Comparison of ENCODE assay signal across 14 cellular contexts in genomic region chr21:42844411-42845113, GRCh38. TPM values are rescaled to one million over a fixed set of nuclear protein-coding genes. Genes with fewer than 3 reads are reported as not detected.
A peak's percentile ranks its signal among the peaks of the same experiment; 100 is the strongest.
DNase-seq lines count a peak whose midpoint lies in the region; ATAC-seq and TF ChIP-seq lines count a peak whose summit lies in the region.
"Had no signal": no experiment of that assay in that cellular context is flagged by ENCODE, and none has a peak within 500 bp of the region (broad histone marks: within the 10 kb centered on the region; RNA-seq: fewer than 3 reads in every experiment).

No MANE protein-coding gene starts in this region.

- DNase-seq in activated CD8-positive, alpha-beta memory T cell treated with anti-CD3 and anti-CD28 coated beads, Interleukin-2, amount 10 ng/mL, durations not matched to agents 7 days and 5 days: peak; percentile 36
- DNase-seq in activated CD8-positive, alpha-beta memory T cell treated with anti-CD3 and anti-CD28 coated beads for 24 hours: no peak
- DNase-seq in lung (ENCODE audit: low spot score): peak; percentile 66
- peak; percentile 47 to 80 for DNase-seq in suprapubic skin (ENCODE audit: low spot score in 2 of 2)
- no peak for DNase-seq in A172 (ENCODE audit: low spot score)
- DNase-seq: ACHN; effector memory CD8-positive, alpha-beta T cell; naive thymus-derived CD4-positive, alpha-beta T cell; NCI-H187; OCI-M1; transverse colon had no signal

- CTCF ChIA-PET in activated CD8-positive, alpha-beta memory T cell treated with anti-CD3 and anti-CD28 coated beads, Interleukin-2, amount 10 ng/mL, durations not matched to agents 7 days and 5 days (lab: Charles Lee): interaction anchor here (0.9 kb wide), 1 partner anchor 9 kb away, joined by 3 read pairs; no protein-coding TSS in a partner anchor

- no peak for TF ChIP-seq CTCF in lung (IDR thresholded peaks at IDR 0.05; ENCODE audit: control extremely low read depth, extremely low read depth)
- TF ChIP-seq CTCF in suprapubic skin (IDR thresholded peaks at IDR 0.05): no peak

- no peak overlapping the region for H3K4me3 Mint-ChIP-seq in activated CD8-positive, alpha-beta memory T cell treated with anti-CD3 and anti-CD28 coated beads, Interleukin-2, amount 10 ng/mL, durations not matched to agents 7 days and 5 days
- H3K4me3 Mint-ChIP-seq: effector memory CD8-positive, alpha-beta T cell; naive thymus-derived CD4-positive, alpha-beta T cell had no signal

- H3K27me3 Mint-ChIP-seq in activated CD8-positive, alpha-beta memory T cell treated with anti-CD3 and anti-CD28 coated beads, Interleukin-2, amount 10 ng/mL, durations not matched to agents 7 days and 5 days: no peaks in the 10 kb centered on the region
- H3K27me3 Mint-ChIP-seq: effector memory CD8-positive, alpha-beta T cell; naive thymus-derived CD4-positive, alpha-beta T cell had no signal

- no peak for TF ChIP-seq EP300 in suprapubic skin (IDR thresholded peaks at IDR 0.05)

- H3K4me1 ChIP-seq in lung (ENCODE audit: control insufficient read depth in 2 of 2, insufficient read depth in 2 of 2, low read length in 2 of 2) (peaks cover 0 to 3% of the 10 kb centered on the region in 2 donors), suprapubic skin (peaks cover 4% of the 10 kb centered on the region)
- H3K4me1 ChIP-seq: transverse colon had no signal

- H3K4me3 ChIP-seq in lung (no peak overlapping the region), suprapubic skin (no peak overlapping the region)
- H3K4me3 ChIP-seq: transverse colon had no signal

- no peaks in the 10 kb centered on the region for H3K9me3 Mint-ChIP-seq in activated CD8-positive, alpha-beta memory T cell treated with anti-CD3 and anti-CD28 coated beads, Interleukin-2, amount 10 ng/mL, durations not matched to agents 7 days and 5 days (ENCODE audit: low read depth)

- H3K36me3 ChIP-seq in lung (ENCODE audit: control insufficient read depth in 2 of 2, insufficient read depth in 2 of 2, low read length in 2 of 2): peaks cover 0 to 64% of the 10 kb centered on the region in 2 donors
- peaks cover 85% of the 10 kb centered on the region for H3K36me3 ChIP-seq in suprapubic skin

- H3K4me1 Mint-ChIP-seq in activated CD8-positive, alpha-beta memory T cell treated with anti-CD3 and anti-CD28 coated beads, Interleukin-2, amount 10 ng/mL, durations not matched to agents 7 days and 5 days: peaks cover 2% of the 10 kb centered on the region

- ATAC-seq in activated CD8-positive, alpha-beta memory T cell treated with anti-CD3 and anti-CD28 coated beads, Interleukin-2, amount 10 ng/mL, durations not matched to agents 7 days and 5 days: no peak
- ATAC-seq in lung (ENCODE audit: insufficient read depth, low FRiP score) (peak; percentile 80), HG02588 (IDR thresholded peaks at IDR 0.05; ENCODE audit: unreplicated experiment) (no peak), GM21526 (IDR thresholded peaks at IDR 0.05; ENCODE audit: low FRiP score, unreplicated experiment) (no peak)
- ATAC-seq: effector memory CD8-positive, alpha-beta T cell; naive thymus-derived CD4-positive, alpha-beta T cell had no signal

- TF ChIP-seq POLR2A in suprapubic skin (IDR thresholded peaks at IDR 0.05): no peak

- H3K9me3 ChIP-seq in lung (ENCODE audit: control insufficient read depth in 2 of 2, insufficient read depth in 1 of 2, low read length in 1 of 2) (peaks cover 0 to 1% of the 10 kb centered on the region in 2 donors), suprapubic skin (no peaks in the 10 kb centered on the region)
- H3K9me3 ChIP-seq: transverse colon had no signal

- no peak overlapping the region for H3K27ac Mint-ChIP-seq in activated CD8-positive, alpha-beta memory T cell treated with anti-CD3 and anti-CD28 coated beads, Interleukin-2, amount 10 ng/mL, durations not matched to agents 7 days and 5 days

- WGBS in lung, 2 donors: 74 to 87% methylated on average over 22 of the region's 22 CpGs
- WGBS in suprapubic skin: 73% methylated on average over 19 of the region's 22 CpGs

- peak overlapping the region; percentile 75 for H3K27ac ChIP-seq in cingulate gyrus (ENCODE audit: low read depth, low read length)
- peak overlapping the region in 1 of 2 donors; percentile 37 for H3K27ac ChIP-seq in lung (ENCODE audit: low read depth in 1 of 2, low read length in 1 of 2)
- H3K27ac ChIP-seq in suprapubic skin: peak overlapping the region; percentile 33

- H3K27me3 ChIP-seq in lung (ENCODE audit: control insufficient read depth, insufficient read depth): no peaks in the 10 kb centered on the region
- no peaks in the 10 kb centered on the region for H3K27me3 ChIP-seq in suprapubic skin
- H3K27me3 ChIP-seq: transverse colon had no signal

- peaks cover 36% of the 10 kb centered on the region for H3K36me3 Mint-ChIP-seq in activated CD8-positive, alpha-beta memory T cell treated with anti-CD3 and anti-CD28 coated beads, Interleukin-2, amount 10 ng/mL, durations not matched to agents 7 days and 5 days

RNA-seq across cellular contexts. Expression of gene WDR4, which starts 34.8 kb away (rescaled TPM):
- total RNA-seq in activated CD8-positive, alpha-beta memory T cell treated with anti-CD3 and anti-CD28 coated beads, Interleukin-2, amount 10 ng/mL, durations not matched to agents 7 days and 5 days: 10 to 100 TPM; 39.7 to 43.6 TPM
- 10 to 100 TPM; 11.5 to 29.6 TPM for total RNA-seq in lung
- 10 to 100 TPM; 10.3 to 21.0 TPM for polyA plus RNA-seq in lung
- 10 to 100 TPM; 10.1 to 18.7 (median 14.1) TPM for total RNA-seq in suprapubic skin
- 18.5 and 22.4 TPM in 2 replicates for total RNA-seq in A172 (2014; rRNA removed; shearing (Covaris generic))

RNA-seq across cellular contexts. Expression of gene NDUFV3, which starts 48.5 kb away (rescaled TPM):
- total RNA-seq in activated CD8-positive, alpha-beta memory T cell treated with anti-CD3 and anti-CD28 coated beads, Interleukin-2, amount 10 ng/mL, durations not matched to agents 7 days and 5 days: 10 to 100 TPM; 27.1 to 31.9 TPM
- 10 to 100 TPM; 27.4 to 45.1 TPM for total RNA-seq in lung
- 10 to 100 TPM; 17.7 to 28.9 TPM for polyA plus RNA-seq in lung
- total RNA-seq in suprapubic skin: 10 to 100 TPM; 44.1 to 69.3 (median 60.0) TPM
- 68.7 and 85.1 TPM in 2 replicates for total RNA-seq in A172 (2014; rRNA removed; shearing (Covaris generic))

Comparison
In these comparisons a context has a peak if more than half of its experiments do, and no peak if none do; other contexts are left out.
1. DNase-seq: peak in activated CD8-positive, alpha-beta memory T cell treated with anti-CD3 and anti-CD28 coated beads, Interleukin-2, amount 10 ng/mL, durations not matched to agents 7 days and 5 days (single experiment), lung (single experiment) and suprapubic skin (2 of 2); none in activated CD8-positive, alpha-beta memory T cell treated with anti-CD3 and anti-CD28 coated beads for 24 hours (single experiment) and A172 (single experiment).